In the genomic region with DNA sequence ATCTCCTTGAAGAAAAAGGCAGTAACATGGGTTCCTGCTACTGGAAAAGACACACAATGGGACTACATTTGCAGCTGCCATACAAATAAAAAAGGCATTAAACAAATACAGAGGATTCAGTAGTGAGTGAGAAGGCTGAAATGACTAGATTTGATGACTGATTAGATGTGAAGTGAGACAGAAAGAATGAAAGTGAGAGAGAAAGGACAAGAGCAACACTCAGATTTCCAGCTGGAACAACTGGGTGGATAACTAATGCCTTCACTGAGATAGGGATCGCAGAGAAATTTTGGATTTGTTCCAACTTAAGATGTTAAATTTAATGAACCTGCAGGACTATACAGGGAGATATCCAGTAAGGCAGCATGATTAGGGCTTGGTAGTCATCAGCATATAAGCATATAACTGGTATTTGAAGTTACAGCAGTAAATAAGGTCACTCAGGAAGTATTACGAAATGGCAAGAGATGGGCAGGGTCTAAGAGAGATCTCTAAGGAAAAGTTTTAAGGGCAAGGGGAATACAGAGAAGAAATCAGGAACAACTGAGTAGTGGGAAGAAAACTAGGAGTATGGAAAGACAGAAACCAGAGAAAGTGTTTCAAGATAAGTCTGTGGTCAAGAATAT, we compare ENCODE assay signal across 16 cellular contexts. TPM values are rescaled to one million over a fixed set of nuclear protein-coding genes. Genes with fewer than 3 reads are reported as not detected.
DNase-seq lines count a peak whose midpoint lies in the region; ATAC-seq and TF ChIP-seq lines count a peak whose summit lies in the region.
"Had no signal": no experiment of that assay in that cellular context is flagged by ENCODE, and none has a peak within 500 bp of the region (broad histone marks: within the 10 kb centered on the region; RNA-seq: fewer than 3 reads in every experiment).

No MANE protein-coding gene starts in this region.

- H3K27ac Mint-ChIP-seq in activated naive CD8-positive, alpha-beta T cell treated with anti-CD3 and anti-CD28 coated beads, Interleukin-2, amount 10 ng/mL, durations not matched to agents 7 days and 5 days, result peak overlapping the region; percentile 3
- H3K27ac Mint-ChIP-seq in activated naive CD8-positive, alpha-beta T cell treated with anti-CD3 and anti-CD28 coated beads for 36 hours, result no peak overlapping the region

- 0 out of 2 replicates have a peak overlapping the region, but pooled peaks have one; percentile 22 for H3K27ac ChIP-seq in SK-N-MC
- no peak overlapping the region for H3K27ac ChIP-seq in left lung
- H3K27ac ChIP-seq in subcutaneous abdominal adipose tissue (ENCODE audit: low read depth, low read length), result peak overlapping the region; percentile 51
- H3K27ac ChIP-seq in tibial nerve, result no peak overlapping the region
- H3K27ac ChIP-seq: coronary artery had no signal

- H3K27me3 ChIP-seq in left lung (no peaks in the 10 kb centered on the region), subcutaneous abdominal adipose tissue (ENCODE audit: control insufficient read depth in 5 of 5, insufficient read depth in 4 of 5, low read length in 5 of 5) (no peaks in the 10 kb centered on the region), tibial nerve (no peaks in the 10 kb centered on the region)

- TF ChIP-seq CTCF in left lung (IDR thresholded peaks at IDR 0.05) (no peak), tibial nerve (IDR thresholded peaks at IDR 0.05) (no peak)

- POLR2A ChIA-PET in activated naive CD8-positive, alpha-beta T cell treated with anti-CD3 and anti-CD28 coated beads, Interleukin-2, amount 10 ng/mL, durations not matched to agents 7 days and 5 days (lab: Charles Lee), result no interaction called here

- H3K4me3 ChIP-seq in SK-N-MC (peak overlapping the region; percentile 11; the same call in 1 of the 2 replicates), left lung (no peak overlapping the region), subcutaneous abdominal adipose tissue (ENCODE audit: low read depth in 1 of 5, low read length in 5 of 5) (no peak overlapping the region), tibial nerve (no peak overlapping the region)
- H3K4me3 ChIP-seq: coronary artery had no signal

- H3K9ac ChIP-seq in SK-N-MC (ENCODE audit: insufficient read length), result peak overlapping the region; percentile 46
- H3K9ac ChIP-seq in subcutaneous abdominal adipose tissue (ENCODE audit: low read length in 5 of 5), result peak overlapping the region in 3 of 5 donors; percentile 26 to 37 (median 30)

- TF ChIP-seq EP300 in tibial nerve (IDR thresholded peaks at IDR 0.05), result no peak

- TF ChIP-seq POLR2A in tibial nerve (IDR thresholded peaks at IDR 0.05), result no peak

- H3K36me3 ChIP-seq in SK-N-MC (ENCODE audit: insufficient read depth, low read length) (peaks cover 11% of the 10 kb centered on the region; the same call in 1 of the 2 replicates), left lung (peaks cover 0 to 12% of the 10 kb centered on the region in 2 donors), subcutaneous abdominal adipose tissue (ENCODE audit: control insufficient read depth in 5 of 5, insufficient read depth in 5 of 5, low read length in 5 of 5) (peaks cover 0 to 8% (median 3%) of the 10 kb centered on the region in 5 donors), tibial nerve (peaks cover 0 to 14% (median 0%) of the 10 kb centered on the region in 3 donors)

- no peak for ATAC-seq in activated naive CD8-positive, alpha-beta T cell treated with anti-CD3 and anti-CD28 coated beads, Interleukin-2, amount 10 ng/mL, durations not matched to agents 7 days and 5 days (ENCODE audit: low read depth)
- ATAC-seq in left lung, result peak; percentile 53
- no peak for ATAC-seq in HG03108 (IDR thresholded peaks at IDR 0.05; ENCODE audit: unreplicated experiment)
- no peak for ATAC-seq in HG02938 (IDR thresholded peaks at IDR 0.05; ENCODE audit: unreplicated experiment)
- ATAC-seq: Panc1, sciatic nerve had no signal

- H3K4me1 Mint-ChIP-seq in activated naive CD8-positive, alpha-beta T cell treated with anti-CD3 and anti-CD28 coated beads, Interleukin-2, amount 10 ng/mL, durations not matched to agents 7 days and 5 days, result peaks cover 11% of the 10 kb centered on the region
- H3K4me1 Mint-ChIP-seq in activated naive CD8-positive, alpha-beta T cell treated with anti-CD3 and anti-CD28 coated beads for 36 hours, result peaks cover 30% of the 10 kb centered on the region

- H3K9me3 ChIP-seq in SK-N-MC (ENCODE audit: low read depth, low read length), result no peaks in the 10 kb centered on the region
- no peaks in the 10 kb centered on the region for H3K9me3 ChIP-seq in left lung
- no peaks in the 10 kb centered on the region for H3K9me3 ChIP-seq in subcutaneous abdominal adipose tissue (ENCODE audit: control insufficient read depth in 5 of 5, low read length in 5 of 5)
- no peaks in the 10 kb centered on the region for H3K9me3 ChIP-seq in tibial nerve

- DNase-seq in activated naive CD8-positive, alpha-beta T cell treated with anti-CD3 and anti-CD28 coated beads, Interleukin-2, amount 10 ng/mL, durations not matched to agents 7 days and 5 days, result no peak
- no peak for DNase-seq in activated naive CD8-positive, alpha-beta T cell treated with anti-CD3 and anti-CD28 coated beads for 36 hours
- no peak for DNase-seq in SK-N-MC (ENCODE audit: low read depth, low spot score)
- DNase-seq in left lung, result no peak
- no peak for DNase-seq in tibial nerve (ENCODE audit: low spot score in 2 of 2)
- DNase-seq: NCI-H1436; NCI-H446 treated with DMSO at 0.1 percent for 48 hours; stimulated activated CD4-positive, alpha-beta T cell treated with anti-CD3 and anti-CD28 coated beads, Interleukin-4, amount 100 ng/mL, for 24 hours; T-helper 1 cell had no signal

- H3K36me3 Mint-ChIP-seq in activated naive CD8-positive, alpha-beta T cell treated with anti-CD3 and anti-CD28 coated beads, Interleukin-2, amount 10 ng/mL, durations not matched to agents 7 days and 5 days, result no peaks in the 10 kb centered on the region
- H3K36me3 Mint-ChIP-seq in activated naive CD8-positive, alpha-beta T cell treated with anti-CD3 and anti-CD28 coated beads for 36 hours, result no peaks in the 10 kb centered on the region

- H3K4me3 Mint-ChIP-seq in activated naive CD8-positive, alpha-beta T cell treated with anti-CD3 and anti-CD28 coated beads, Interleukin-2, amount 10 ng/mL, durations not matched to agents 7 days and 5 days, result no peak overlapping the region
- no peak overlapping the region for H3K4me3 Mint-ChIP-seq in activated naive CD8-positive, alpha-beta T cell treated with anti-CD3 and anti-CD28 coated beads for 36 hours
- H3K4me3 Mint-ChIP-seq: nephron had no signal

- no peaks in the 10 kb centered on the region for H3K9me3 Mint-ChIP-seq in activated naive CD8-positive, alpha-beta T cell treated with anti-CD3 and anti-CD28 coated beads, Interleukin-2, amount 10 ng/mL, durations not matched to agents 7 days and 5 days
- no peaks in the 10 kb centered on the region for H3K9me3 Mint-ChIP-seq in activated naive CD8-positive, alpha-beta T cell treated with anti-CD3 and anti-CD28 coated beads for 36 hours
- H3K9me3 Mint-ChIP-seq: nephron had no signal

- whole genome bisulfite sequencing in tibial nerve, 2 donors, result 67 to 71% methylated on average over 2 of the region's 2 CpGs

- H3K4me1 ChIP-seq in left lung (peaks cover 3 to 62% of the 10 kb centered on the region in 2 donors), subcutaneous abdominal adipose tissue (ENCODE audit: control insufficient read depth in 5 of 5, insufficient read depth in 5 of 5, low read length in 5 of 5) (peaks cover 3 to 41% (median 39%) of the 10 kb centered on the region in 5 donors), tibial nerve (peaks cover 0 to 52% (median 5%) of the 10 kb centered on the region in 4 donors)

- no peaks in the 10 kb centered on the region for H3K27me3 Mint-ChIP-seq in activated naive CD8-positive, alpha-beta T cell treated with anti-CD3 and anti-CD28 coated beads, Interleukin-2, amount 10 ng/mL, durations not matched to agents 7 days and 5 days
- no peaks in the 10 kb centered on the region for H3K27me3 Mint-ChIP-seq in activated naive CD8-positive, alpha-beta T cell treated with anti-CD3 and anti-CD28 coated beads for 36 hours

- intact Hi-C loops in left lung (cut with DNase I), result no loop called here

RNA-seq across cellular contexts. Expression of a gene that starts 8.1 kb away (rescaled TPM):
- 10 to 100 TPM; 12.2 to 12.8 TPM for total RNA-seq in activated naive CD8-positive, alpha-beta T cell treated with anti-CD3 and anti-CD28 coated beads, Interleukin-2, amount 10 ng/mL, durations not matched to agents 7 days and 5 days
- 10 to 100 TPM; 13.9 to 14.1 TPM for total RNA-seq in activated naive CD8-positive, alpha-beta T cell treated with anti-CD3 and anti-CD28 coated beads for 36 hours
- total RNA-seq in left lung, result 10 to 100 TPM; 17.9 to 26.2 TPM
- 10 to 100 TPM in 3 of 4 donors, 1 to 10 TPM in 1; 7.6 to 14.6 (median 11.5) TPM for total RNA-seq in tibial nerve

Comparison
In these comparisons a context has a peak if more than half of its experiments do, and no peak if none do; other contexts are left out.
1. H3K27ac ChIP-seq: peak in SK-N-MC (single experiment) and subcutaneous abdominal adipose tissue (single experiment); none in left lung (0 of 2) and tibial nerve (0 of 4).